Comparison of ENCODE assay signal across 22 cellular contexts in the genomic region with DNA sequence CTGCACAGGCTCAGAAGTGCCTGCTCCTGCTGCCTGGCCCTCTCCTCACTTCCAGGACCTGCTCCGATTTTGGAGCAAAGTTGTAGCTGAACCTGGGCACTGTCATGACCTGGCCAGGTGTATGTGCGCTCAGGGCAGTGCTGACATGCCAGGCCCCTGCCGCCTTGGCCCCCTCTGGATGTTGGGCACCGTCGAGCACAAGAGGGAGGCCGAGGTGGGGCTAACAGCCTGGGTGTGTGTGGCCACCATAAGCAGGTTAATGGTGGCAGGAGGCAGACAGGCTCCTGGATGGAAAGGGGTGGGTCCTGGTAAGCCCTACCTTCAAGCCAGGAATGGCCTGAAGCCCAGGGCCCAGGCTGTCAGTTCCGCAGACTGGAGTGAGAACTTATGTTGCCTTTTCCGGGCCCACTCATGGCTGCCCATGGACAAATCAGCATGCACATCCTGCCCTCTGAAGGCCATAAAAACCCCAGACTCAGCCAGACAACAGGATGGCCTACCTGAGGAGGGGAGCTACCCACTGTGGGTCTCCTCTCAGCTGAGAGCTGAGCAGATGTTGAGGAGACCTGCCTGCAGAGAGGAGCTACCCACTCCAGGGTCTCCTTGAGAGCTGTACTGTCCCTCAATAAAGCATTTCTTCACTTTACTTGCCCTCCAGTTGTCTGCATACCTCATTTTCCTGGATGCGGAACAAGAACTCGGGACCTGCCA.
"Had no signal": no experiment of that assay in that cellular context is flagged by ENCODE, and none has a peak within 500 bp of the region (broad histone marks: within the 10 kb centered on the region; RNA-seq: fewer than 3 reads in every experiment).

No MANE protein-coding gene starts in this region.

- H3K27ac Mint-ChIP-seq: activated B cell treated with CpG ODN at 0.5 μM for 24 hours; activated naive CD8-positive, alpha-beta T cell; activated T-cell treated with anti-CD3 and anti-CD28 coated beads, Interleukin-2, amount 50 U/mL, for 72 hours had no signal

- H3K27ac ChIP-seq: cardiac muscle cell, right lobe of liver, SK-N-MC, stomach had no signal

- H3K9me3 ChIP-seq: right lobe of liver, stomach had no signal

- H3K4me3 ChIP-seq: cardiac muscle cell, dorsolateral prefrontal cortex, right lobe of liver, SK-N-MC, stomach had no signal

- ATAC-seq: activated T-cell treated with anti-CD3 and anti-CD28 coated beads, Interleukin-2, amount 50 U/mL, for 72 hours; left colon had no signal

- H3K36me3 ChIP-seq: cardiac muscle cell, right lobe of liver had no signal

- H3K27me3 Mint-ChIP-seq: activated B cell treated with CpG ODN at 0.5 μM for 24 hours; activated naive CD8-positive, alpha-beta T cell had no signal

- FAIRE-seq: colon, small intestine had no signal

- H3K4me1 Mint-ChIP-seq: activated B cell treated with CpG ODN at 0.5 μM for 24 hours, neural crest cell had no signal

- H3K9me3 Mint-ChIP-seq: neural crest cell had no signal

- H3K27me3 ChIP-seq: cardiac muscle cell, dorsolateral prefrontal cortex, right lobe of liver, stomach had no signal

- DNase-seq: activated B cell treated with CpG ODN at 0.5 μM for 24 hours; activated CD4-positive, alpha-beta T cell treated with anti-CD3 and anti-CD28 coated beads, Interleukin-2, amount 50 U/mL, for 1 hour; activated gamma-delta T cell treated with Interleukin-2 at 50 U/mL for 16 hours; activated T-cell treated with anti-CD3 and anti-CD28 coated beads, Interleukin-2, amount 50 U/mL, for 72 hours; amniotic stem cell; foreskin melanocyte; glutamatergic neuron; hypothalamus; left colon; mammary epithelial cell; small intestine; stimulated activated CD4-positive, alpha-beta T cell treated with anti-CD3 and anti-CD28 coated beads, Interleukin-15, amount 100 ng/mL, for 24 hours; stimulated activated CD4-positive, alpha-beta T cell treated with anti-CD3 and anti-CD28 coated beads, Interleukin-2, amount 100 ng/mL, for 48 hours; stomach; trophoblast cell had no signal

- H3K4me3 Mint-ChIP-seq: activated B cell treated with CpG ODN at 0.5 μM for 24 hours; activated naive CD8-positive, alpha-beta T cell; activated T-cell treated with anti-CD3 and anti-CD28 coated beads, Interleukin-2, amount 50 U/mL, for 72 hours; neural crest cell had no signal
